ENCODE assay signal across 8 cellular contexts in genomic region chr19:1355258-1355973, GRCh38. TPM values are rescaled to one million over a fixed set of nuclear protein-coding genes. Genes with fewer than 3 reads are reported as not detected.
DNase-seq lines count a peak whose midpoint lies in the region; ATAC-seq and TF ChIP-seq lines count a peak whose summit lies in the region.

No MANE protein-coding gene starts in this region.

- no peaks in the 10 kb centered on the region for H3K9me3 ChIP-seq in CD4-positive, alpha-beta memory T cell (ENCODE audit: control insufficient read depth in 1 of 2, low read length in 2 of 2)
- H3K9me3 ChIP-seq in Karpas-422 (ENCODE audit: low read length): no peaks in the 10 kb centered on the region
- no peaks in the 10 kb centered on the region for H3K9me3 ChIP-seq in liver (ENCODE audit: control insufficient read depth in 4 of 4, low read length in 3 of 4)
- H3K9me3 ChIP-seq in subcutaneous abdominal adipose tissue (ENCODE audit: control insufficient read depth in 5 of 5, low read length in 5 of 5): no peaks in the 10 kb centered on the region

- ATAC-seq in GM19328 (IDR thresholded peaks at IDR 0.05; ENCODE audit: unreplicated experiment): no peak
- ATAC-seq in GM21723 (IDR thresholded peaks at IDR 0.05; ENCODE audit: unreplicated experiment): no peak

- CTCF ChIA-PET in CD4-positive, alpha-beta memory T cell (lab: Charles Lee; ENCODE audit: partially characterized antibody): no interaction called here

- no peaks in the 10 kb centered on the region for H4K20me1 ChIP-seq in Karpas-422 (ENCODE audit: insufficient read depth, low read depth, low read length)

- H3K36me3 ChIP-seq in CD4-positive, alpha-beta memory T cell (ENCODE audit: insufficient read depth, low read length): peaks cover 5% of the 10 kb centered on the region
- H3K36me3 ChIP-seq in Karpas-422 (ENCODE audit: insufficient read depth, low read length) (peaks cover 6% of the 10 kb centered on the region), liver (ENCODE audit: control insufficient read depth in 4 of 4, insufficient read depth in 3 of 4, low read depth in 1 of 4, low read length in 3 of 4) (peaks cover 0 to 23% (median 17%) of the 10 kb centered on the region in 4 donors), subcutaneous abdominal adipose tissue (ENCODE audit: control insufficient read depth in 5 of 5, insufficient read depth in 5 of 5, low read length in 5 of 5) (peaks cover 2 to 33% (median 24%) of the 10 kb centered on the region in 5 donors)

- H3K4me1 Mint-ChIP-seq in CD4-positive, alpha-beta memory T cell: peaks cover 8 to 32% (median 14%) of the 10 kb centered on the region in 4 donors
- H3K4me1 Mint-ChIP-seq in brain: peaks cover 80% of the 10 kb centered on the region

- no peak for DNase-seq in CD4-positive, alpha-beta memory T cell
- peak; percentile 55 for DNase-seq in Karpas-422
- no peak for DNase-seq in posterior vena cava (ENCODE audit: low spot score)

- H3K36me3 Mint-ChIP-seq in CD4-positive, alpha-beta memory T cell: peaks cover 17 to 28% of the 10 kb centered on the region in 2 donors
- peaks cover 37% of the 10 kb centered on the region for H3K36me3 Mint-ChIP-seq in brain

- intact Hi-C loops in CD4-positive, alpha-beta memory T cell (cut with micrococcal nuclease): loop anchor here (2.0 to 5.0 kb wide), 2 partner anchors 51 to 78 kb away; partner anchors contain the start of genes DAZAP1 and FAM174C
- intact Hi-C loops in posterior vena cava (cut with DNase I): loop anchor here in 1 of 2 donors (5.0 kb wide), 1 partner anchor 73 kb away; no protein-coding TSS in a partner anchor

- TF ChIP-seq CTCF in brain (conservative IDR thresholded peaks at IDR 0.05) (no peak), liver (IDR thresholded peaks at IDR 0.05; ENCODE audit: low read depth, low read length, missing input control) (no peak)

- H3K4me1 ChIP-seq in CD4-positive, alpha-beta memory T cell (ENCODE audit: insufficient read depth, low read length): peaks cover 16% of the 10 kb centered on the region
- H3K4me1 ChIP-seq in Karpas-422 (ENCODE audit: low read length): peaks cover 19% of the 10 kb centered on the region
- H3K4me1 ChIP-seq in liver (ENCODE audit: control insufficient read depth in 4 of 4, insufficient read depth in 4 of 4, low read length in 3 of 4): peaks cover 4 to 23% (median 14%) of the 10 kb centered on the region in 4 donors
- H3K4me1 ChIP-seq in subcutaneous abdominal adipose tissue (ENCODE audit: control insufficient read depth in 5 of 5, insufficient read depth in 5 of 5, low read length in 5 of 5): peaks cover 8 to 37% (median 32%) of the 10 kb centered on the region in 5 donors

- H3K4me2 ChIP-seq in Karpas-422 (ENCODE audit: low read depth, low read length, poor library complexity, severe bottlenecking): peak overlapping the region; percentile 83

- H3K27ac Mint-ChIP-seq in CD4-positive, alpha-beta memory T cell: peak overlapping the region; percentile 47 to 85 (median 78)
- H3K27ac Mint-ChIP-seq in brain: peak overlapping the region; percentile 81 to 99 (median 98)

- H3K9me2 ChIP-seq in Karpas-422 (replicated peaks; ENCODE audit: insufficient read depth, low read length): no peaks in the 10 kb centered on the region

- H3K9ac ChIP-seq in Karpas-422 (ENCODE audit: low read length) (peak overlapping the region; percentile 95), liver (ENCODE audit: low read depth in 1 of 2, low read length in 2 of 2) (peak overlapping the region; percentile 51 to 70), subcutaneous abdominal adipose tissue (ENCODE audit: low read length in 5 of 5) (peak overlapping the region; percentile 55 to 86 (median 77))

- H3K4me3 Mint-ChIP-seq in CD4-positive, alpha-beta memory T cell: peak overlapping the region; percentile 68 to 93 (median 89)
- peak overlapping the region; percentile 93 to 99 (median 95) for H3K4me3 Mint-ChIP-seq in brain

- H3K9me3 Mint-ChIP-seq in CD4-positive, alpha-beta memory T cell: peaks cover 0 to 2% (median 0%) of the 10 kb centered on the region in 8 donors
- peaks cover 0 to 3% (median 0%) of the 10 kb centered on the region in 5 experiments for H3K9me3 Mint-ChIP-seq in brain

- peak overlapping the region; percentile 59; the same call in 1 of the 2 replicates for H2AFZ ChIP-seq in Karpas-422 (ENCODE audit: low read length)

- peak overlapping the region; percentile 28 to 50 for H3K4me3 ChIP-seq in CD4-positive, alpha-beta memory T cell (ENCODE audit: low read length in 2 of 2)
- H3K4me3 ChIP-seq in Karpas-422 (ENCODE audit: low read length) (peak overlapping the region; percentile 91), liver (ENCODE audit: low read depth in 1 of 3, low read length in 3 of 3) (peak overlapping the region; percentile 65 to 89 (median 87)), subcutaneous abdominal adipose tissue (ENCODE audit: low read depth in 1 of 5, low read length in 5 of 5) (peak overlapping the region; percentile 73 to 87 (median 82))

- H3K79me2 ChIP-seq in Karpas-422 (ENCODE audit: low read length): peaks cover 21% of the 10 kb centered on the region

- POLR2A ChIA-PET in CD4-positive, alpha-beta memory T cell (lab: Charles Lee; ENCODE audit: partially characterized antibody): interaction anchor here (1.4 to 1.6 kb wide), 2 partner anchors 28 to 86 kb away, joined by 9 read pairs; partner anchors contain the start of genes CIRBP and NDUFS7

- WGBS in liver: 2% methylated on average over 26 of the region's 26 CpGs

- no peaks in the 10 kb centered on the region for H3K27me3 ChIP-seq in CD4-positive, alpha-beta memory T cell (ENCODE audit: insufficient read depth, low read length)
- no peaks in the 10 kb centered on the region for H3K27me3 ChIP-seq in Karpas-422 (ENCODE audit: low read length)
- no peaks in the 10 kb centered on the region for H3K27me3 ChIP-seq in liver (ENCODE audit: control insufficient read depth in 4 of 4, insufficient read depth in 4 of 4, low read length in 3 of 4)
- no peaks in the 10 kb centered on the region for H3K27me3 ChIP-seq in subcutaneous abdominal adipose tissue (ENCODE audit: control insufficient read depth in 5 of 5, insufficient read depth in 4 of 5, low read length in 5 of 5)

- H3K27ac ChIP-seq in CD4-positive, alpha-beta memory T cell (ENCODE audit: low read depth, low read length): peak overlapping the region; percentile 36
- H3K27ac ChIP-seq in Karpas-422 (ENCODE audit: low read length) (0 out of 2 replicates have a peak overlapping the region, but pooled peaks have one; percentile 28), liver (ENCODE audit: low read depth in 1 of 2, low read length in 2 of 2) (peak overlapping the region; percentile 77 to 80), subcutaneous abdominal adipose tissue (ENCODE audit: low read depth, low read length) (peak overlapping the region; percentile 92)

- TF ChIP-seq RAD21 in liver (IDR thresholded peaks at IDR 0.05): no peak

- H3K27me3 Mint-ChIP-seq in CD4-positive, alpha-beta memory T cell: no peaks in the 10 kb centered on the region
- H3K27me3 Mint-ChIP-seq in brain: no peaks in the 10 kb centered on the region

TF ChIP-seq in liver, 16 proteins besides CTCF, POLR2A, EP300 and RAD21:
- TF ChIP-seq, protein P1, sequence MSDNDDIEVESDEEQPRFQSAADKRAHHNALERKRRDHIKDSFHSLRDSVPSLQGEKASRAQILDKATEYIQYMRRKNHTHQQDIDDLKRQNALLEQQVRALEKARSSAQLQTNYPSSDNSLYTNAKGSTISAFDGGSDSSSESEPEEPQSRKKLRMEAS (IDR thresholded peaks at IDR 0.05): no peak
- TF ChIP-seq YY1 (IDR thresholded peaks at IDR 0.05): no peak
- no peak for TF ChIP-seq TAF1 (conservative IDR thresholded peaks at IDR 0.05)
- TF ChIP-seq NR2F2 (IDR thresholded peaks at IDR 0.05): no peak
- TF ChIP-seq FOXA2 (IDR thresholded peaks at IDR 0.05): no peak
- TF ChIP-seq FOXA1 (IDR thresholded peaks at IDR 0.05): no peak

RNA-seq across cellular contexts. Expression of gene NDUFS7, which starts 28.3 kb away (rescaled TPM):
- 10 to 100 TPM; 68.6 to 73.5 TPM for total RNA-seq in CD4-positive, alpha-beta memory T cell
- 100 to 1,000 TPM; 180 to 193 TPM for polyA plus RNA-seq in CD4-positive, alpha-beta memory T cell
- 98.1 and 129 TPM in 2 replicates for total RNA-seq in Karpas-422 (2014; rRNA removed; shearing (Covaris generic); ENCODE audit: low replicate concordance)
- polyA plus RNA-seq in brain (ENCODE audit: insufficient read depth, low read depth, low replicate concordance): 275 TPM
- total RNA-seq in liver: 10 to 100 TPM; 54.4 to 85.7 TPM
- polyA plus RNA-seq in liver: 100 to 1,000 TPM; 170 to 185 TPM
- 10 to 100 TPM; 54.4 to 55.1 TPM for total RNA-seq in posterior vena cava

RNA-seq across cellular contexts. Expression of gene GAMT, which starts 45.9 kb away (rescaled TPM):
- total RNA-seq in CD4-positive, alpha-beta memory T cell: 10 to 100 TPM; 15.9 to 16.2 TPM
- 10 to 100 TPM; 19.3 to 20.3 TPM for polyA plus RNA-seq in CD4-positive, alpha-beta memory T cell
- 63.7 and 144 TPM in 2 replicates for total RNA-seq in Karpas-422 (2014; rRNA removed; shearing (Covaris generic); ENCODE audit: low replicate concordance)
- polyA plus RNA-seq in brain (ENCODE audit: insufficient read depth, low read depth, low replicate concordance): 146 TPM
- 100 to 1,000 TPM in 1 of 2 donors, 10 to 100 TPM in 1; 76.2 to 181 TPM for total RNA-seq in liver
- 100 to 1,000 TPM; 367 to 394 TPM for polyA plus RNA-seq in liver
- total RNA-seq in posterior vena cava: 10 to 100 TPM in 1 of 2 donors, 1 to 10 TPM in 1; 8.7 to 12.8 TPM

RNA-seq across cellular contexts. Expression of gene DAZAP1, which starts 52.0 kb away (rescaled TPM):
- 100 to 1,000 TPM; 143 to 152 TPM for total RNA-seq in CD4-positive, alpha-beta memory T cell
- polyA plus RNA-seq in CD4-positive, alpha-beta memory T cell: 1 to 10 TPM; 2.5 to 9.1 TPM
- total RNA-seq in Karpas-422 (2014; rRNA removed; shearing (Covaris generic); ENCODE audit: low replicate concordance): 110 and 244 TPM in 2 replicates
- 81.4 TPM for polyA plus RNA-seq in brain (ENCODE audit: insufficient read depth, low read depth, low replicate concordance)
- 10 to 100 TPM; 30.0 to 45.0 TPM for total RNA-seq in liver
- polyA plus RNA-seq in liver: 10 to 100 TPM in 1 of 2 donors, 1 to 10 TPM in 1; 5.4 to 29.4 TPM
- total RNA-seq in posterior vena cava: 10 to 100 TPM; 59.7 to 75.8 TPM

Comparison
In these comparisons a context has a peak if more than half of its experiments do, and no peak if none do; other contexts are left out.
1. H3K27ac ChIP-seq: peak in every context shown above with its lines; median percentile 92 in subcutaneous abdominal adipose tissue; 78 in liver; 36 in CD4-positive, alpha-beta memory T cell; 28 in Karpas-422.
2. H3K4me3 ChIP-seq: peak in every context shown above with its lines; median percentile 91 in Karpas-422; 87 in liver; 82 in subcutaneous abdominal adipose tissue; 39 in CD4-positive, alpha-beta memory T cell.